In genomic region chr6:137102851-137103492, GRCh38 we compare ENCODE assay signal across 11 cellular contexts. TPM values are rescaled to one million over a fixed set of nuclear protein-coding genes. Genes with fewer than 3 reads are reported as not detected.
DNase-seq lines count a peak whose midpoint lies in the region; ATAC-seq, FAIRE-seq and TF ChIP-seq lines count a peak whose summit lies in the region.
"Had no signal": no experiment of that assay in that cellular context is flagged by ENCODE, and none has a peak within 500 bp of the region (broad histone marks: within the 10 kb centered on the region; RNA-seq: fewer than 3 reads in every experiment).

No MANE protein-coding gene starts in this region.

- no peaks in the 10 kb centered on the region for H3K9me3 Mint-ChIP-seq in effector memory CD8-positive, alpha-beta T cell

- H3K27me3 ChIP-seq in HAP-1 (ENCODE audit: low read depth) (no peaks in the 10 kb centered on the region; the same call in 1 of the 2 replicates), ascending aorta (no peaks in the 10 kb centered on the region)

- peak; percentile 73 for ATAC-seq in GM21360 (IDR thresholded peaks at IDR 0.05; ENCODE audit: unreplicated experiment)
- peak; percentile 87 for ATAC-seq in HG03280 (IDR thresholded peaks at IDR 0.05; ENCODE audit: unreplicated experiment)
- ATAC-seq in effector memory CD8-positive, alpha-beta T cell (replicated peaks) = peak; percentile 75

- H3K36me3 Mint-ChIP-seq in effector memory CD8-positive, alpha-beta T cell (ENCODE audit: insufficient read depth) = no peaks in the 10 kb centered on the region

- no peaks in the 10 kb centered on the region for H3K27me3 Mint-ChIP-seq in effector memory CD8-positive, alpha-beta T cell

- intact Hi-C loops in ascending aorta (cut with DNase I) = no loop called here

- in situ Hi-C loops in HAP-1 (cut with MboI; ENCODE audit: low sequenced_read_pairs) = no loop called here

- no peak overlapping the region for H3K4me3 Mint-ChIP-seq in effector memory CD8-positive, alpha-beta T cell

- no peaks in the 10 kb centered on the region for H3K36me3 ChIP-seq in HAP-1 (replicated peaks)
- H3K36me3 ChIP-seq in ascending aorta = no peaks in the 10 kb centered on the region
- H3K36me3 ChIP-seq: thoracic aorta had no signal

- H3K4me1 ChIP-seq in HAP-1 (peaks cover 10% of the 10 kb centered on the region), ascending aorta (no peaks in the 10 kb centered on the region)

- DNase-seq in GM18507 (ENCODE audit: extremely low spot score, insufficient read length, low read depth) (peak; percentile 54), HuH-7.5 (ENCODE audit: low spot score) (no peak), foreskin fibroblast (no peak), HAP-1 (ENCODE audit: low spot score in 2 of 2) (no peak), ascending aorta (ENCODE audit: low spot score in 2 of 2) (no peak)
- peak in 2 of 3 experiments; percentile 12 to 15 for DNase-seq in effector memory CD8-positive, alpha-beta T cell
- DNase-seq: NCI-H524, occipital lobe had no signal

- no peak overlapping the region for H3K27ac ChIP-seq in ascending aorta
- H3K27ac ChIP-seq: thoracic aorta had no signal

- H3K4me3 ChIP-seq in foreskin fibroblast (ENCODE audit: low read depth in 1 of 2, low read length in 2 of 2) (no peak overlapping the region), HAP-1 (no peak overlapping the region), ascending aorta (no peak overlapping the region)
- H3K4me3 ChIP-seq: thoracic aorta had no signal

- H3K4me1 Mint-ChIP-seq in effector memory CD8-positive, alpha-beta T cell (ENCODE audit: low read depth in 2 of 2) = peaks cover 24 to 28% of the 10 kb centered on the region in 2 donors

- H3K9me3 ChIP-seq in HAP-1 (no peaks in the 10 kb centered on the region; the same call in none of the 2 replicates), ascending aorta (no peaks in the 10 kb centered on the region)
- H3K9me3 ChIP-seq: thoracic aorta had no signal

- FAIRE-seq in GM18507 (lab: Jason Lieb, UNC) = peak; percentile 100

- H3K27ac Mint-ChIP-seq in effector memory CD8-positive, alpha-beta T cell = peak overlapping the region in 1 of 2 donors; percentile 15

- no peak for TF ChIP-seq CTCF in foreskin fibroblast (IDR thresholded peaks at IDR 0.05; ENCODE audit: low read depth, low read length)
- TF ChIP-seq CTCF in ascending aorta (IDR thresholded peaks at IDR 0.05) = no peak

RNA-seq across cellular contexts. Expression of gene IL20RA, which starts 58.2 kb away (rescaled TPM):
- total RNA-seq in ascending aorta = not detected

Comparison
In these comparisons a context has a peak if more than half of its experiments do, and no peak if none do; other contexts are left out.
1. DNase-seq: peak in GM18507 (single experiment) and effector memory CD8-positive, alpha-beta T cell (2 of 3); none in HuH-7.5 (single experiment), foreskin fibroblast (0 of 2), HAP-1 (0 of 2) and ascending aorta (0 of 2).
2. Peak in every context shown above with its lines, with median percentiles within 50 percentile points of each other: ATAC-seq.